Comparison of ENCODE assay signal across 8 cellular contexts in the genomic region with DNA sequence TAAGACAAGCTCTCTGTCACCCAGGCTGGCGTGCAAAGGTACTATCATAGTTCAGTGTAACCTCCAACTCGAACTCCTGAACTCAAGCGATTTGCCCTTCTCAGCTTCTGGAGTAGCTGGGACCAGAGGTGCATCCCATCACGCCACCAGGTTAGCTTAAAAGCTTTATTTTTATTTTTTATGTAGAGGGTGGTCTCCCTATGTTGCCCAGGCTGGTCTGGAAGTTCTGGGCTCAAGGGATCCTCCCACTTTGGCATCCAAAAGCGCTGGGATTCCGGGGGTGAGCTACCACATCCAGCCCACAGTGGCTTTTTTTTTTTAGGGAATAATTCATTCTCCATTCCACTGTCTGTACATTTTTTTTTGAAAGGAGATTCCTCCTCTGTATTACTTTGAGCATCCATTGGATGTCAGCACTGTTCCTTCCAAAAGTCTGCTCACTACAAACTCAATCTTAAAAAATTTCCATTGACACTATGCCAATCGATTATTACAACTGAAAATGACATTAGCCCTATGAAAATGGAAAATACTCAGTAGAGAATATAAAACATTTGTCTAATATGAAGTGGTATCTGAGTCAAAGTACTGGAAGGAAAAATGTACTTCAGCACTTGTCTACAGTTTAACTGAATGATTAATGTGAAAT. TPM values are rescaled to one million over a fixed set of nuclear protein-coding genes. Genes with fewer than 3 reads are reported as not detected.
DNase-seq lines count a peak whose midpoint lies in the region; ATAC-seq, FAIRE-seq and TF ChIP-seq lines count a peak whose summit lies in the region.

No MANE protein-coding gene starts in this region.

- peak overlapping the region; percentile 99 for H3K9ac ChIP-seq in mucosa of stomach (ENCODE audit: low read length)

- H3K4me1 ChIP-seq in OCI-LY7 (ENCODE audit: insufficient read depth, low read length, poor library complexity, severe bottlenecking), result peaks cover 39% of the 10 kb centered on the region
- H3K4me1 ChIP-seq in mucosa of stomach (ENCODE audit: control insufficient read depth, insufficient read depth, low read length), result peaks cover 20% of the 10 kb centered on the region

- peak overlapping the region; percentile 95 for H3K27ac ChIP-seq in OCI-LY7 (ENCODE audit: low read depth, low read length, poor library complexity, severe bottlenecking)

- H3K4me2 ChIP-seq in OCI-LY7 (ENCODE audit: low read length), result peak overlapping the region; percentile 96

- BruUV-seq in OCI-LY7 (replicated peaks; lab: Mats Ljungman, UMichigan), result no TSS peak

- peak overlapping the region; percentile 16; the same call in 1 of the 2 replicates for H2AFZ ChIP-seq in OCI-LY7 (ENCODE audit: low read length)

- H3K9me3 ChIP-seq in OCI-LY7 (ENCODE audit: low read length) (no peaks in the 10 kb centered on the region), mucosa of stomach (ENCODE audit: control insufficient read depth, low read length) (no peaks in the 10 kb centered on the region)

- FAIRE-seq in A204.1 (lab: Jason Lieb, UNC), result peak; percentile 91

- intact Hi-C loops in OCI-LY7 (cut with micrococcal nuclease; ENCODE audit: unreplicated experiment), result loop anchor here (1.0 to 5.0 kb wide), 7 partner anchors 52 to 1250 kb away; partner anchors contain the start of genes OSBP, SELENOH and ZDHHC5

- H3K4me3 ChIP-seq in GM08714 (ENCODE audit: low read length) (peak overlapping the region; percentile 69), OCI-LY7 (ENCODE audit: low read depth, low read length, poor library complexity, severe bottlenecking) (peak overlapping the region; percentile 79), mucosa of stomach (ENCODE audit: low read length) (peak overlapping the region; percentile 83)

- H3K36me3 ChIP-seq in OCI-LY7 (ENCODE audit: insufficient read depth, low read length) (peaks cover 25% of the 10 kb centered on the region), mucosa of stomach (ENCODE audit: control insufficient read depth, insufficient read depth, low read length) (no peaks in the 10 kb centered on the region)

- POLR2A ChIA-PET in OCI-LY7 (lab: Charles Lee), result interaction anchor here (0.6 to 2.8 kb wide), 10 partner anchors 9 to 1001 kb away, joined by 3 to 21 read pairs (median 5); no protein-coding TSS in a partner anchor

- H4K20me1 ChIP-seq in OCI-LY7 (ENCODE audit: insufficient read depth, low read length), result peaks cover 23% of the 10 kb centered on the region

- H3K79me2 ChIP-seq in OCI-LY7 (ENCODE audit: insufficient read depth, low read depth, low read length), result peaks cover 74% of the 10 kb centered on the region

- no peaks in the 10 kb centered on the region for H3K9me2 ChIP-seq in OCI-LY7 (ENCODE audit: insufficient read depth, low read length)

- peak; percentile 78 for TF ChIP-seq CTCF in OCI-LY7 (conservative IDR thresholded peaks at IDR 0.05; ENCODE audit: low read length)

- no peaks in the 10 kb centered on the region for H3K27me3 ChIP-seq in mucosa of stomach (ENCODE audit: control insufficient read depth, insufficient read depth, low read length)

- ATAC-seq in GM19324 (IDR thresholded peaks at IDR 0.05; ENCODE audit: low FRiP score, unreplicated experiment), result no peak

- DNase-seq in OCI-LY7 (ENCODE audit: low spot score), result peak; percentile 27
- DNase-seq in dermis blood vessel endothelial cell, result peak; percentile 59
- DNase-seq in SKM-1 treated with dmso at 0.1 percent for 144 hours (lab: John Stamatoyannopoulos, UW; ENCODE audit: unreplicated experiment), result no peak
- DNase-seq in stimulated activated naive CD4-positive, alpha-beta T cell (lab: John Stamatoyannopoulos, UW), result no peak

- CTCF ChIA-PET in OCI-LY7 (lab: Charles Lee; ENCODE audit: unreplicated experiment), result interaction anchor here (0.6 to 1.6 kb wide), 2 partner anchors 9 to 864 kb away, joined by 3 to 4 read pairs; partner anchors contain the start of gene TMX2

RNA-seq across cellular contexts. Expression of gene LPXN, which starts 1.3 kb away (rescaled TPM):
- total RNA-seq in OCI-LY7 (2014; rRNA removed; shearing (Covaris generic)), result 64.1 and 79.3 TPM in 2 replicates
- 129 and 130 TPM in 2 replicates for total RNA-seq in OCI-LY7 (2022)
- total RNA-seq in dermis blood vessel endothelial cell, result 2.2 and 3.4 TPM in 2 replicates

RNA-seq across cellular contexts. Expression of gene ZFP91, which starts 1.9 kb away (rescaled TPM):
- 36.9 and 38.7 TPM in 2 replicates for total RNA-seq in OCI-LY7 (2014; rRNA removed; shearing (Covaris generic))
- total RNA-seq in OCI-LY7 (2022), result 50.9 and 60.5 TPM in 2 replicates
- total RNA-seq in dermis blood vessel endothelial cell, result 45.8 and 58.8 TPM in 2 replicates

RNA-seq across cellular contexts. Expression of gene CNTF, which starts 45.5 kb away (rescaled TPM):
- total RNA-seq in OCI-LY7 (2014; rRNA removed; shearing (Covaris generic)), result 3.1 and 3.4 TPM in 2 replicates
- 3.3 and 3.5 TPM in 2 replicates for total RNA-seq in OCI-LY7 (2022)
- 1.7 and 2.8 TPM in 2 replicates for total RNA-seq in dermis blood vessel endothelial cell

Comparison
In these comparisons a context has a peak if more than half of its experiments do, and no peak if none do; other contexts are left out.
1. DNase-seq: peak in OCI-LY7 (single experiment) and dermis blood vessel endothelial cell (single experiment); none in SKM-1 treated with dmso at 0.1 percent for 144 hours (single experiment) and stimulated activated naive CD4-positive, alpha-beta T cell (0 of 6).
2. RNA of gene LPXN, which starts 1.3 kb away (total RNA-seq): 64.1 to 130 TPM in OCI-LY7; 2.2 to 3.4 TPM in dermis blood vessel endothelial cell; every median in the first group is over 10 times any median in the second.
3. Peak in every context shown above with its lines, with median percentiles within 50 percentile points of each other: H3K4me3 ChIP-seq.